24 cellular contexts compared by ENCODE assay signal in the genomic region with DNA sequence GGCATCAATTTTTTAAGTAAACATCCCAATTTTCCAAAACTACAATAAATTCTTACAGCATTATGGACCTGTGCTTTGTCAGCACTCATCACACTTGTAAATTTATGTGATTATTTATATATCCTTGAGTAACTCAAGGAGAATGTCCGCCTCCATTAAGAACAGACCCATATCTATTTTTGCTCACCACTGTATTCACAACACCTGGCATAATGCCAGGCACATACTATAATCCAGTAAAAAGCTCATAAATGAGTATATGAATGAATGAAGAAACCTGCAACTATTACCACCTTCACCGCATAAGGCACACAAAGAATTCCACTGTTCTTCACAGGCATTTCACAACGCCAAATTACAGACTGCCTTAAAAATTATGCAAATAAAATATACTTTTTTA. TPM values are rescaled to one million over a fixed set of nuclear protein-coding genes. Genes with fewer than 3 reads are reported as not detected.
DNase-seq lines count a peak whose midpoint lies in the region; ATAC-seq, FAIRE-seq and TF ChIP-seq lines count a peak whose summit lies in the region.
"Had no signal": no experiment of that assay in that cellular context is flagged by ENCODE, and none has a peak within 500 bp of the region (broad histone marks: within the 10 kb centered on the region; RNA-seq: fewer than 3 reads in every experiment).

No MANE protein-coding gene starts in this region.

- no peak for ATAC-seq in activated T-cell treated with anti-CD3 and anti-CD28 coated beads, Interleukin-2, amount 50 U/mL, for 72 hours (replicated peaks in 1 of 2)
- ATAC-seq in HG02763 (IDR thresholded peaks at IDR 0.05; ENCODE audit: unreplicated experiment), result no peak
- ATAC-seq: natural killer cell treated with Interleukin-12 subunit alpha and Interleukin-12 subunit beta and Interleukin-15 and Interleukin-18, amount 100 ng/mL, for 72 hours; stimulated activated naive B cell treated with anti-CD40 and anti-IgM and Interleukin-4, amounts not matched to agents 10 μg/mL and 1 μg/mL and 100 μg/mL, for 72 hours had no signal

- H3K4me3 ChIP-seq in adipocyte (ENCODE audit: low read length) (no peak overlapping the region), fibroblast of pulmonary artery (replicated peaks; ENCODE audit: low read depth, low read length) (no peak overlapping the region)
- H3K4me3 ChIP-seq: coronary artery, heart right ventricle, lung, prostate gland, SJCRH30, upper lobe of left lung had no signal

- no peak for FAIRE-seq in urothelium cell line (lab: Jason Lieb, UNC)
- FAIRE-seq: H1, islet of Langerhans had no signal

- no peaks in the 10 kb centered on the region for H3K27me3 Mint-ChIP-seq in activated T-cell treated with anti-CD3 and anti-CD28 coated beads, Interleukin-2, amount 50 U/mL, for 72 hours (ENCODE audit: low read depth)
- no peaks in the 10 kb centered on the region for H3K27me3 Mint-ChIP-seq in activated naive CD4-positive, alpha-beta T cell treated with anti-CD3 and anti-CD28 coated beads, Interleukin-2, amount 10 ng/mL, durations not matched to agents 7 days and 5 days
- H3K27me3 Mint-ChIP-seq: CD4-positive, alpha-beta T cell; natural killer cell treated with Interleukin-12 subunit alpha and Interleukin-12 subunit beta and Interleukin-15 and Interleukin-18, amount 100 ng/mL, for 72 hours; stimulated activated naive B cell treated with anti-CD40 and anti-IgM and Interleukin-4, amounts not matched to agents 10 μg/mL and 1 μg/mL and 100 μg/mL, for 72 hours had no signal

- no peak overlapping the region for H3K4me3 Mint-ChIP-seq in activated T-cell treated with anti-CD3 and anti-CD28 coated beads, Interleukin-2, amount 50 U/mL, for 72 hours
- H3K4me3 Mint-ChIP-seq in activated naive CD4-positive, alpha-beta T cell treated with anti-CD3 and anti-CD28 coated beads, Interleukin-2, amount 10 ng/mL, durations not matched to agents 7 days and 5 days, result no peak overlapping the region
- H3K4me3 Mint-ChIP-seq: CD4-positive, alpha-beta T cell; natural killer cell treated with Interleukin-12 subunit alpha and Interleukin-12 subunit beta and Interleukin-15 and Interleukin-18, amount 100 ng/mL, for 72 hours; stimulated activated naive B cell treated with anti-CD40 and anti-IgM and Interleukin-4, amounts not matched to agents 10 μg/mL and 1 μg/mL and 100 μg/mL, for 72 hours had no signal

- H3K4me1 ChIP-seq in adipocyte (ENCODE audit: control insufficient read depth, insufficient read depth, low read length), result peaks cover 16% of the 10 kb centered on the region
- H3K4me1 ChIP-seq: prostate gland, SJCRH30, upper lobe of left lung had no signal

- no peak overlapping the region for H3K9ac ChIP-seq in adipocyte (ENCODE audit: low read length)

- no peaks in the 10 kb centered on the region for H3K27me3 ChIP-seq in adipocyte (replicated peaks; ENCODE audit: control insufficient read depth, insufficient read depth, low read length)
- H3K27me3 ChIP-seq: heart right ventricle, SJCRH30, upper lobe of left lung had no signal

- H3K4me1 Mint-ChIP-seq in activated T-cell treated with anti-CD3 and anti-CD28 coated beads, Interleukin-2, amount 50 U/mL, for 72 hours (ENCODE audit: low read depth), result no peaks in the 10 kb centered on the region
- H3K4me1 Mint-ChIP-seq in activated naive CD4-positive, alpha-beta T cell treated with anti-CD3 and anti-CD28 coated beads, Interleukin-2, amount 10 ng/mL, durations not matched to agents 7 days and 5 days, result no peaks in the 10 kb centered on the region

- TF ChIP-seq CTCF in fibroblast of pulmonary artery (IDR thresholded peaks at IDR 0.05; ENCODE audit: low read length, missing control alignments), result no peak

- DNase-seq in activated T-cell treated with anti-CD3 and anti-CD28 coated beads, Interleukin-2, amount 50 U/mL, for 72 hours, result no peak
- DNase-seq in activated T-cell treated with anti-CD3 and anti-CD28 coated beads, Interleukin-2, amount 50 U/mL, for 48 hours, result no peak
- DNase-seq in adipocyte (ENCODE audit: low read depth) (peak; percentile 30), fibroblast of pulmonary artery (ENCODE audit: low read depth) (peak; percentile 51), urothelium cell line (ENCODE audit: low spot score) (peak; percentile 14), retina (no peak)
- no peak for DNase-seq in activated naive CD4-positive, alpha-beta T cell treated with anti-CD3 and anti-CD28 coated beads, Interleukin-2, amount 10 ng/mL, durations not matched to agents 7 days and 5 days
- DNase-seq: activated CD4-positive, CD25-positive, alpha-beta regulatory T cell; CD4-positive, alpha-beta T cell; DMS53; heart right ventricle; Kasumi-1; NCI-H1417 treated with DMSO at 0.1 percent for 48 hours; NCI-H446 treated with DMSO at 0.1 percent for 48 hours; stimulated activated naive B cell treated with anti-CD40 and anti-IgM and Interleukin-4, amounts not matched to agents 10 μg/mL and 1 μg/mL and 100 μg/mL, for 72 hours; upper lobe of left lung had no signal

- no peaks in the 10 kb centered on the region for H3K9me3 Mint-ChIP-seq in activated T-cell treated with anti-CD3 and anti-CD28 coated beads, Interleukin-2, amount 50 U/mL, for 72 hours
- H3K9me3 Mint-ChIP-seq in activated naive CD4-positive, alpha-beta T cell treated with anti-CD3 and anti-CD28 coated beads, Interleukin-2, amount 10 ng/mL, durations not matched to agents 7 days and 5 days, result no peaks in the 10 kb centered on the region
- H3K9me3 Mint-ChIP-seq: CD4-positive, alpha-beta T cell; natural killer cell treated with Interleukin-12 subunit alpha and Interleukin-12 subunit beta and Interleukin-15 and Interleukin-18, amount 100 ng/mL, for 72 hours; stimulated activated naive B cell treated with anti-CD40 and anti-IgM and Interleukin-4, amounts not matched to agents 10 μg/mL and 1 μg/mL and 100 μg/mL, for 72 hours had no signal

- H3K27ac Mint-ChIP-seq in activated T-cell treated with anti-CD3 and anti-CD28 coated beads, Interleukin-2, amount 50 U/mL, for 72 hours, result peak overlapping the region; percentile 43
- no peak overlapping the region for H3K27ac Mint-ChIP-seq in activated naive CD4-positive, alpha-beta T cell treated with anti-CD3 and anti-CD28 coated beads, Interleukin-2, amount 10 ng/mL, durations not matched to agents 7 days and 5 days
- H3K27ac Mint-ChIP-seq: CD4-positive, alpha-beta T cell; stimulated activated naive B cell treated with anti-CD40 and anti-IgM and Interleukin-4, amounts not matched to agents 10 μg/mL and 1 μg/mL and 100 μg/mL, for 72 hours had no signal

- peaks cover 32% of the 10 kb centered on the region for H3K36me3 ChIP-seq in adipocyte (ENCODE audit: control insufficient read depth, insufficient read depth, low read length, severe bottlenecking)
- H3K36me3 ChIP-seq: prostate gland had no signal

- no peaks in the 10 kb centered on the region for H3K9me3 ChIP-seq in adipocyte (ENCODE audit: control insufficient read depth, low read length)
- H3K9me3 ChIP-seq: heart right ventricle, prostate gland, SJCRH30, upper lobe of left lung had no signal

- CTCF ChIA-PET in activated naive CD4-positive, alpha-beta T cell treated with anti-CD3 and anti-CD28 coated beads, Interleukin-2, amount 10 ng/mL, durations not matched to agents 7 days and 5 days (lab: Charles Lee), result no interaction called here

- H3K36me3 Mint-ChIP-seq in activated T-cell treated with anti-CD3 and anti-CD28 coated beads, Interleukin-2, amount 50 U/mL, for 72 hours (ENCODE audit: insufficient read depth in 2 of 2), result peaks cover 1 to 7% of the 10 kb centered on the region in 2 donors
- H3K36me3 Mint-ChIP-seq in activated naive CD4-positive, alpha-beta T cell treated with anti-CD3 and anti-CD28 coated beads, Interleukin-2, amount 10 ng/mL, durations not matched to agents 7 days and 5 days, result peaks cover 19% of the 10 kb centered on the region

RNA-seq across cellular contexts. Expression of a gene that starts 46.9 kb away (rescaled TPM):
- 10 to 100 TPM; 13.8 to 19.4 TPM for total RNA-seq in activated T-cell treated with anti-CD3 and anti-CD28 coated beads, Interleukin-2, amount 50 U/mL, for 72 hours

Comparison
In these comparisons a context has a peak if more than half of its experiments do, and no peak if none do; other contexts are left out.
1. DNase-seq: peak in adipocyte (single experiment), fibroblast of pulmonary artery (single experiment) and urothelium cell line (single experiment); none in activated T-cell treated with anti-CD3 and anti-CD28 coated beads, Interleukin-2, amount 50 U/mL, for 72 hours (0 of 2), activated T-cell treated with anti-CD3 and anti-CD28 coated beads, Interleukin-2, amount 50 U/mL, for 48 hours (0 of 2), activated naive CD4-positive, alpha-beta T cell treated with anti-CD3 and anti-CD28 coated beads, Interleukin-2, amount 10 ng/mL, durations not matched to agents 7 days and 5 days (single experiment) and retina (single experiment).